Comparison of ENCODE assay signal across 8 cellular contexts in the genomic region with DNA sequence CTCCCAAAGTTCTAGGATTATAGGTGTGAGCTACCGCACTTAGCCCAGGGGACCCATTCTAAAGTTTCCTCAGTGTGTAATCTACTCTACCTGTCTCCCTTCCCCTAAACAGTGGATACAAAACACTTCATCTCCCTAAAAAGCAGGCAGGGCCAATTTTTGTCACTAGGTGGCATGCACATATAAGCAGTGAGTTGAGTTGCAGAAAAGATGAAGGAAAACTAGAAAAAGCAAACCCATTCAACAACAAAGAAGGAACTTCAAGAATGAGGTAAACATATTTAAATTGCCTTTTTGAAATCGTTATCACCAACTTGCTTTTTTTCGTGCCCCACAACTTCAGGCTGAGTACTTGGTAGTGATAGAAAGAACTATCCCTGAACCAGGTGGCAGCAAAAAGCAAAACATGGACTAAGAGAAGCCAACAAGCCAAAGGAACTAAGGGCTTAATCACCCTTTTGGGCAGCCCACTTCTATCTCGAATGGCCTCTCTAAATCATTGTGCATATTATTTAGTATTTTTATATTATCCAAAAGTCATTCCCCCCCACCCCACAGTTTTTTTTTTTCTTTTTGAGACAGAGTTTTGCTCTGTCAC. TPM values are rescaled to one million over a fixed set of nuclear protein-coding genes. Genes with fewer than 3 reads are reported as not detected.
DNase-seq lines count a peak whose midpoint lies in the region; ATAC-seq and TF ChIP-seq lines count a peak whose summit lies in the region.

No MANE protein-coding gene starts in this region.

- no peaks in the 10 kb centered on the region for H3K27me3 ChIP-seq in MG63

- no peaks in the 10 kb centered on the region for H3K36me3 ChIP-seq in MG63

- DNase-seq in D341Med (ENCODE audit: low spot score) (peak; percentile 67), MG63 (peak; percentile 31), midbrain (lab: John Stamatoyannopoulos, UW) (peak; percentile 46)
- peak; percentile 5 for DNase-seq in effector CD4-positive, alpha-beta T cell
- DNase-seq in effector CD8-positive, alpha-beta T cell (lab: John Stamatoyannopoulos, UW), result no peak

- ATAC-seq in GM19328 (IDR thresholded peaks at IDR 0.05; ENCODE audit: unreplicated experiment) (peak; percentile 67), SK-N-SH treated with all-trans-retinoic acid at 6 μM for 48 hours (peak; percentile 91), HG02642 (IDR thresholded peaks at IDR 0.05; ENCODE audit: poor library complexity, unreplicated experiment) (no peak)

- H3K4me3 ChIP-seq in MG63, result no peak overlapping the region

- no peaks in the 10 kb centered on the region for H3K9me3 ChIP-seq in MG63

TF ChIP-seq in SK-N-SH treated with all-trans-retinoic acid at 6 μM for 48 hours, 23 proteins besides CTCF, POLR2A, EP300 and RAD21:
- TF ChIP-seq ZFP3 (CRISPR knock-in tag; IDR thresholded peaks at IDR 0.05) (no peak), CSDC2 (CRISPR knock-in tag; IDR thresholded peaks at IDR 0.05) (no peak), OSR1 (CRISPR knock-in tag; IDR thresholded peaks at IDR 0.05) (no peak), TCF4 (CRISPR knock-in tag; IDR thresholded peaks at IDR 0.05; ENCODE audit: borderline replicate concordance) (no peak)
- TF ChIP-seq, protein P1, sequence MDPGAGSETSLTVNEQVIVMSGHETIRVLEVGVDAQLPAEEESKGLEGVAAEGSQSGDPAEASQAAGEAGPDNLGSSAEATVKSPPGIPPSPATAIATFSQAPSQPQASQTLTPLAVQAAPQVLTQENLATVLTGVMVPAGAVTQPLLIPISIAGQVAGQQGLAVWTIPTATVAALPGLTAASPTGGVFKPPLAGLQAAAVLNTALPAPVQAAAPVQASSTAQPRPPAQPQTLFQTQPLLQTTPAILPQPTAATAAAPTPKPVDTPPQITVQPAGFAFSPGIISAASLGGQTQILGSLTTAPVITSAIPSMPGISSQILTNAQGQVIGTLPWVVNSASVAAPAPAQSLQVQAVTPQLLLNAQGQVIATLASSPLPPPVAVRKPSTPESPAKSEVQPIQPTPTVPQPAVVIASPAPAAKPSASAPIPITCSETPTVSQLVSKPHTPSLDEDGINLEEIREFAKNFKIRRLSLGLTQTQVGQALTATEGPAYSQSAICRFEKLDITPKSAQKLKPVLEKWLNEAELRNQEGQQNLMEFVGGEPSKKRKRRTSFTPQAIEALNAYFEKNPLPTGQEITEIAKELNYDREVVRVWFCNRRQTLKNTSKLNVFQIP (CRISPR knock-in tag; IDR thresholded peaks at IDR 0.05; ENCODE audit: borderline replicate concordance, low read depth), result no peak

RNA-seq across cellular contexts. Expression of gene ALDH9A1, which starts 19.7 kb away (rescaled TPM):
- total RNA-seq in MG63 (2014; rRNA removed; shearing (Covaris generic); ENCODE audit: low replicate concordance), result 82.1 and 124 TPM in 2 replicates

RNA-seq across cellular contexts. Expression of gene TMCO1, which starts 50.7 kb away (rescaled TPM):
- total RNA-seq in MG63 (2014; rRNA removed; shearing (Covaris generic); ENCODE audit: low replicate concordance), result 67.3 and 146 TPM in 2 replicates
